ENCODE assay signal across 10 cellular contexts in the genomic region with DNA sequence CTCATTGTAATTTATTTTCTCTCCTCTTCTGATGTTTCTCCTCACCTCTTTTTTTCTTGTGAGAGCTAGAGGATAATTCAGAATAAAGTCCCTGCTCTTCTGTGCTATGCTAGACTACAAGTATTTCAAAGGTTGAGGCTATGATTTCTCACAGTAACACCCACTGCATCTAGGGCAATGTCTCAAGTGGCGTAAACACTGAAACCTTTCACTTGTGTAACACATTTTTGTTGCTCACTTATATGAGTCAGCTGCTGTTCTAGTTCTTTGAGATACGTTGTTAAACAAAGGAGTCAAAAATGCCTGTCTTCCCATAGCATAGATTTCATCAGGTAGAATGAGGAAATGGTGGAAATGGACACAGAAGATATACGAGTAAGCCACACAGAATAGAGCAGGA.
DNase-seq lines count a peak whose midpoint lies in the region; ATAC-seq, FAIRE-seq and TF ChIP-seq lines count a peak whose summit lies in the region.
"Had no signal": no experiment of that assay in that cellular context is flagged by ENCODE, and none has a peak within 500 bp of the region (broad histone marks: within the 10 kb centered on the region; RNA-seq: fewer than 3 reads in every experiment).

No MANE protein-coding gene starts in this region.

- H3K27ac ChIP-seq in esophagus squamous epithelium: peak overlapping the region; percentile 41 to 97 (median 70)
- no peak overlapping the region for H3K27ac ChIP-seq in left ventricle myocardium inferior (replicated peaks)

- ATAC-seq in GM19351 (IDR thresholded peaks at IDR 0.05; ENCODE audit: unreplicated experiment) (peak; percentile 66), HG03175 (IDR thresholded peaks at IDR 0.05; ENCODE audit: unreplicated experiment) (peak; percentile 72)

- H3K4me1 ChIP-seq in esophagus squamous epithelium: peaks cover 12 to 67% (median 21%) of the 10 kb centered on the region in 3 donors
- peaks cover 10% of the 10 kb centered on the region for H3K4me1 ChIP-seq in left ventricle myocardium inferior

- no peaks in the 10 kb centered on the region for H3K27me3 ChIP-seq in esophagus squamous epithelium
- no peaks in the 10 kb centered on the region for H3K27me3 ChIP-seq in left ventricle myocardium inferior (ENCODE audit: low read depth)

- H3K9me3 ChIP-seq in esophagus squamous epithelium (no peaks in the 10 kb centered on the region), left ventricle myocardium inferior (replicated peaks) (no peaks in the 10 kb centered on the region)

- TF ChIP-seq POLR2A in esophagus squamous epithelium (IDR thresholded peaks at IDR 0.05): no peak
- no peak for TF ChIP-seq POLR2A in H54 (IDR thresholded peaks at IDR 0.05; ENCODE audit: low read depth, low read length)

- DNase-seq in ACHN (peak; percentile 44), esophagus squamous epithelium (lab: John Stamatoyannopoulos, UW) (no peak), GDM1 (lab: John Stamatoyannopoulos, UW) (no peak), H54 (ENCODE audit: insufficient read length, low spot score) (no peak), left ventricle myocardium inferior (no peak), NCI-H1048 (lab: John Stamatoyannopoulos, UW) (no peak)
- DNase-seq: NCI-H226; stimulated activated naive CD4-positive, alpha-beta T cell had no signal

- in situ Hi-C loops in ACHN (cut with HindIII; ENCODE audit: low pct_ligation_motif_present, low pct_unique_long_range_greater_than_20kb, low sequenced_read_pairs): no loop called here

- TF ChIP-seq CTCF in esophagus squamous epithelium (IDR thresholded peaks at IDR 0.05): no peak
- no peak for TF ChIP-seq CTCF in left ventricle myocardium inferior (IDR thresholded peaks at IDR 0.05; ENCODE audit: borderline replicate concordance)

- H3K4me3 ChIP-seq in esophagus squamous epithelium (no peak overlapping the region), left ventricle myocardium inferior (no peak overlapping the region)

- intact Hi-C loops in esophagus squamous epithelium (cut with DNase I) (no loop called here), left ventricle myocardium inferior (cut with micrococcal nuclease) (no loop called here)

- no peaks in the 10 kb centered on the region for H3K36me3 ChIP-seq in esophagus squamous epithelium
- H3K36me3 ChIP-seq in left ventricle myocardium inferior: no peaks in the 10 kb centered on the region

- no peak for FAIRE-seq in H54 (lab: Jason Lieb, UNC)

- 21 to 25% methylated on average over 3 of the region's 3 CpGs for WGBS in esophagus squamous epithelium, 2 donors
